1 cellular context compared by ENCODE assay signal in the genomic region with DNA sequence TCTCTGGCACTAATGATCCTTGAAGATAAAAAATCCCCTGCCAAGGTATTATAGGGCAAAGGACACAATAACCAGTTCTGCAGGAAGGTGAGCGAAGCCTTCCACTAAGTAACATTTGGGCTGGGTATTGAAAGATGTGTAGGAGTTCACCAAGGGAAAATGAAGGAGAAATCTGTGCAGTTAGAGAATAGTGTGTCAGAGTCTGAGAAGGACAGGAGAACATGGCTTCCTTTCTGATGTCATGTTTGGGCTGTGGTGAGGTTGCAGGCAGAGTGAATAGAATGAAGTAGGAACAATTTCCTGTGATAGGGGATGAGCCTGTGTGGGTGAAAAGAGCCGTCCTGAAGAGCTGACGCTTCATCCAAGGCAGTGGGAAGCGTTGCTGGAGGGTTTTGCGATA.
TF ChIP-seq lines count a peak whose summit lies in the region.

No MANE protein-coding gene starts in this region.

TF ChIP-seq in WTC11, 78 proteins besides CTCF, POLR2A, EP300 and RAD21 (continued from another document):
- TF ChIP-seq, protein P1, sequence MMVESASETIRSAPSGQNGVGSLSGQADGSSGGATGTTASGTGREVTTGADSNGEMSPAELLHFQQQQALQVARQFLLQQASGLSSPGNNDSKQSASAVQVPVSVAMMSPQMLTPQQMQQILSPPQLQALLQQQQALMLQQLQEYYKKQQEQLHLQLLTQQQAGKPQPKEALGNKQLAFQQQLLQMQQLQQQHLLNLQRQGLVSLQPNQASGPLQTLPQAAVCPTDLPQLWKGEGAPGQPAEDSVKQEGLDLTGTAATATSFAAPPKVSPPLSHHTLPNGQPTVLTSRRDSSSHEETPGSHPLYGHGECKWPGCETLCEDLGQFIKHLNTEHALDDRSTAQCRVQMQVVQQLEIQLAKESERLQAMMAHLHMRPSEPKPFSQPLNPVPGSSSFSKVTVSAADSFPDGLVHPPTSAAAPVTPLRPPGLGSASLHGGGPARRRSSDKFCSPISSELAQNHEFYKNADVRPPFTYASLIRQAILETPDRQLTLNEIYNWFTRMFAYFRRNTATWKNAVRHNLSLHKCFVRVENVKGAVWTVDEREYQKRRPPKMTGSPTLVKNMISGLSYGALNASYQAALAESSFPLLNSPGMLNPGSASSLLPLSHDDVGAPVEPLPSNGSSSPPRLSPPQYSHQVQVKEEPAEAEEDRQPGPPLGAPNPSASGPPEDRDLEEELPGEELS (CRISPR knock-in tag; IDR thresholded peaks at IDR 0.05), result no peak
TF ChIP-seq in WTC11: peak in this region for 0.
